9 cellular contexts compared by ENCODE assay signal in genomic region chr1:159925713-159926066, GRCh38. TPM values are rescaled to one million over a fixed set of nuclear protein-coding genes. Genes with fewer than 3 reads are reported as not detected.
A peak's percentile ranks its signal among the peaks of the same experiment; 100 is the strongest.
DNase-seq lines count a peak whose midpoint lies in the region; ATAC-seq and TF ChIP-seq lines count a peak whose summit lies in the region.
"Had no signal": no experiment of that assay in that cellular context is flagged by ENCODE, and none has a peak within 500 bp of the region (broad histone marks: within the 10 kb centered on the region; RNA-seq: fewer than 3 reads in every experiment).

No MANE protein-coding gene starts in this region.

- no peak for TF ChIP-seq CTCF in GM20000 (IDR thresholded peaks at IDR 0.05; ENCODE audit: extremely low read depth, missing control alignments)

- H3K27ac ChIP-seq in BLaER1 treated with 17β-estradiol and CSF1 and Interleukin-3, amounts not matched to agents 10 nM and 100 nM, result peak overlapping the region; percentile 90 to 99 (median 97); a peak in 21 of 22 replicates
- H3K27ac ChIP-seq in caudate nucleus (ENCODE audit: low read depth, low read length) (peak overlapping the region; percentile 52), mucosa of rectum (ENCODE audit: low read depth in 2 of 2, low read length in 2 of 2) (peak overlapping the region; percentile 95 to 99)

- H4K20me1 ChIP-seq in BLaER1 treated with 17β-estradiol and CSF1 and Interleukin-3, amounts not matched to agents 10 nM and 100 nM, result peaks cover 25 to 45% (median 38%) of the 10 kb centered on the region in 11 experiments; a peak in 21 of 22 replicates

- no peaks in the 10 kb centered on the region for H3K27me3 ChIP-seq in BLaER1 treated with 17β-estradiol and CSF1 and Interleukin-3, amounts not matched to agents 10 nM and 100 nM
- no peaks in the 10 kb centered on the region for H3K27me3 ChIP-seq in mucosa of rectum (ENCODE audit: control insufficient read depth in 2 of 2, insufficient read depth in 2 of 2, low read length in 2 of 2)

- DNase-seq in GM20000 (ENCODE audit: low spot score) (peak; percentile 72), caudate nucleus (lab: John Stamatoyannopoulos, UW) (no peak), G401 (ENCODE audit: low spot score) (no peak), DMS79 (lab: John Stamatoyannopoulos, UW) (no peak)

- H3K9me3 ChIP-seq in BLaER1 treated with 17β-estradiol and CSF1 and Interleukin-3, amounts not matched to agents 10 nM and 100 nM (replicated peaks in 1 of 11), result no peaks in the 10 kb centered on the region
- H3K9me3 ChIP-seq in mucosa of rectum (ENCODE audit: control insufficient read depth in 2 of 2, low read length in 2 of 2), result no peaks in the 10 kb centered on the region

- H3K36me3 ChIP-seq in BLaER1 treated with 17β-estradiol and CSF1 and Interleukin-3, amounts not matched to agents 10 nM and 100 nM, result peaks cover 5 to 43% (median 22%) of the 10 kb centered on the region in 11 experiments
- peaks cover under 1 to 8% of the 10 kb centered on the region in 2 donors for H3K36me3 ChIP-seq in mucosa of rectum (ENCODE audit: control insufficient read depth in 2 of 2, insufficient read depth in 2 of 2, low read length in 2 of 2)

- H3K9ac ChIP-seq in BLaER1 treated with 17β-estradiol and CSF1 and Interleukin-3, amounts not matched to agents 10 nM and 100 nM, result peak overlapping the region; percentile 89 to 99 (median 97)
- H3K9ac ChIP-seq in mucosa of rectum (ENCODE audit: low read depth in 1 of 2, low read length in 2 of 2), result peak overlapping the region; percentile 76 to 90

- in situ Hi-C loops in G401 (cut with HindIII; ENCODE audit: low sequenced_read_pairs), result no loop called here

- peaks cover 36 to 45% (median 41%) of the 10 kb centered on the region in 10 experiments for H3K4me1 ChIP-seq in BLaER1 treated with 17β-estradiol and CSF1 and Interleukin-3, amounts not matched to agents 10 nM and 100 nM
- H3K4me1 ChIP-seq in mucosa of rectum (ENCODE audit: control insufficient read depth in 2 of 2, insufficient read depth in 2 of 2, low read length in 2 of 2), result peaks cover 41% of the 10 kb centered on the region in 2 donors

- TF ChIP-seq EP300 in Ishikawa (IDR thresholded peaks at IDR 0.05; ENCODE audit: borderline replicate concordance), result no peak

- H3K4me3 ChIP-seq in BLaER1 treated with 17β-estradiol and CSF1 and Interleukin-3, amounts not matched to agents 10 nM and 100 nM, result peak overlapping the region; percentile 83 to 100 (median 94)
- H3K4me3 ChIP-seq in mucosa of rectum (ENCODE audit: low read length in 2 of 2), result peak overlapping the region; percentile 97 to 98

- peak overlapping the region; percentile 83 to 99 (median 97) for H3K4me2 ChIP-seq in BLaER1 treated with 17β-estradiol and CSF1 and Interleukin-3, amounts not matched to agents 10 nM and 100 nM

- no peak for ATAC-seq in GM19023 (IDR thresholded peaks at IDR 0.05; ENCODE audit: unreplicated experiment)

- TF ChIP-seq RAD21 in Ishikawa (IDR thresholded peaks at IDR 0.05; ENCODE audit: low read depth), result no peak

TF ChIP-seq in Ishikawa, 13 proteins besides CTCF, POLR2A, EP300 and RAD21:
- TF ChIP-seq USF1 (IDR thresholded peaks at IDR 0.05) (peak; percentile 77), EGR1 (IDR thresholded peaks at IDR 0.05) (no peak)

RNA-seq across cellular contexts. Expression of gene TAGLN2, which starts 0.4 kb away (rescaled TPM):
- 27.1 and 49.8 TPM in 2 replicates for total RNA-seq in G401 (2014; rRNA removed; shearing (Covaris generic))

RNA-seq across cellular contexts. Expression of gene IGSF9, which starts 19.7 kb away (rescaled TPM):
- not detected in 2 replicates for total RNA-seq in G401 (2014; rRNA removed; shearing (Covaris generic))
- total RNA-seq: RPMI7951 had no signal

RNA-seq across cellular contexts. Expression of gene CFAP45, which starts 25.7 kb away (rescaled TPM):
- not detected in 2 replicates for total RNA-seq in G401 (2014; rRNA removed; shearing (Covaris generic))

RNA-seq across cellular contexts. Expression of gene SLAMF9, which starts 28.3 kb away (rescaled TPM):
- total RNA-seq in G401 (2014; rRNA removed; shearing (Covaris generic)), result not detected in 2 replicates
